8 cellular contexts compared by ENCODE assay signal in the genomic region with DNA sequence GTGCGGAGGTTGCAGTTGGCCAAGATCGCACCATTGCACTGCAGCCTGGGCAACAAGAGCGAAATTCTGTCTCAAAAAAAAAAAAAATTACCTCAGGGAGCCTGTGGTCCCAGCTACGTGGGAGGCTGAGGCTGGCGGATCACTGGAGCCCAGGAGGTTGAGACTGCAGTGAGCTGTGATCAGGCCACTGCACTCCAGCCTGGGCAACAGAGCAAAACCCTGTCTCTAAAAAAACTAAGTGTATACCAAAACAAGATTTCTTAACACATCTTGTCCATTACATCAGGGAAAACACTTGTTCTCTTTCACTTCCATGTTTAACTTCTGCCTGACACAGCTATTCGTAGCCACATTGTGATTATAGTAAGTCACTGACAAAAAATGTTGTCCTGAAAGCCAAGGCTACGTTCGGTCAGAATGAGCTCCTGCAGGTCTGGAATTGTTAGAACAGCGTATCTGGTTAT. TPM values are rescaled to one million over a fixed set of nuclear protein-coding genes. Genes with fewer than 3 reads are reported as not detected.
DNase-seq lines count a peak whose midpoint lies in the region; ATAC-seq and TF ChIP-seq lines count a peak whose summit lies in the region.

No MANE protein-coding gene starts in this region.

- peaks cover 6% of the 10 kb centered on the region for H3K36me3 Mint-ChIP-seq in activated naive CD4-positive, alpha-beta T cell treated with anti-CD3 and anti-CD28 coated beads for 36 hours (ENCODE audit: low read depth)
- H3K36me3 Mint-ChIP-seq in activated B cell treated with CpG ODN at 0.5 μM for 24 hours (ENCODE audit: low read depth) = peaks cover 20% of the 10 kb centered on the region

- H3K9me3 ChIP-seq in thoracic aorta = no peaks in the 10 kb centered on the region

- CTCF ChIA-PET in activated naive CD4-positive, alpha-beta T cell treated with anti-CD3 and anti-CD28 coated beads for 36 hours (lab: Charles Lee) = interaction anchor here (0.6 to 3.0 kb wide), 8 partner anchors 8 to 108 kb away, joined by 3 to 9 read pairs (median 4); no protein-coding TSS in a partner anchor
- CTCF ChIA-PET in activated B cell treated with CpG ODN at 0.5 μM for 24 hours (lab: Charles Lee) = interaction anchor here (1.2 to 9.7 kb wide), 2 partner anchors 10 to 28 kb away, joined by 7 to 70 read pairs; partner anchors contain the start of gene EPS8L2

- POLR2A ChIA-PET in activated B cell treated with CpG ODN at 0.5 μM for 24 hours (lab: Charles Lee) = interaction anchor here (0.5 to 6.1 kb wide), 17 partner anchors 9 to 165 kb away, joined by 3 to 95 read pairs (median 5); partner anchors contain the start of genes EPS8L2, IRF7, PHRF1 and RPLP2

- no peak for DNase-seq in activated naive CD4-positive, alpha-beta T cell treated with anti-CD3 and anti-CD28 coated beads for 36 hours
- no peak for DNase-seq in activated naive CD4-positive, alpha-beta T cell treated with anti-CD3 and anti-CD28 coated beads, Interleukin-2, amount 50 U/mL, for 16 hours
- DNase-seq in activated B cell treated with CpG ODN at 0.5 μM for 24 hours (no peak), iris pigment epithelial cell (ENCODE audit: low read depth) (peak; percentile 94), thoracic aorta (ENCODE audit: low spot score) (no peak), HPDE6-E6E7 (ENCODE audit: extremely low spot score) (no peak)

- peaks cover 8% of the 10 kb centered on the region for H3K36me3 ChIP-seq in thoracic aorta

- peak overlapping the region; percentile 83 for H3K4me3 Mint-ChIP-seq in activated naive CD4-positive, alpha-beta T cell treated with anti-CD3 and anti-CD28 coated beads for 36 hours
- peak overlapping the region; percentile 87 for H3K4me3 Mint-ChIP-seq in activated B cell treated with CpG ODN at 0.5 μM for 24 hours

- peaks cover 23 to 41% of the 10 kb centered on the region in 2 donors for H3K4me1 ChIP-seq in thoracic aorta (ENCODE audit: control insufficient read depth in 1 of 2, low read depth in 2 of 2)

- no peaks in the 10 kb centered on the region for H3K9me3 Mint-ChIP-seq in activated naive CD4-positive, alpha-beta T cell treated with anti-CD3 and anti-CD28 coated beads for 36 hours
- H3K9me3 Mint-ChIP-seq in activated B cell treated with CpG ODN at 0.5 μM for 24 hours = no peaks in the 10 kb centered on the region

- intact Hi-C loops in activated naive CD4-positive, alpha-beta T cell treated with anti-CD3 and anti-CD28 coated beads for 36 hours (cut with micrococcal nuclease) = loop anchor here (5.0 to 10.0 kb wide), 2 partner anchors 430 to 688 kb away; partner anchors contain the start of gene BRSK2
- intact Hi-C loops in activated B cell treated with CpG ODN at 0.5 μM for 24 hours (cut with micrococcal nuclease) = loop anchor here (1.0 to 10.0 kb wide), 2 partner anchors 24 to 688 kb away; partner anchors contain the start of gene BRSK2

- TF ChIP-seq CTCF in activated B cell treated with CpG ODN at 0.5 μM for 24 hours (IDR thresholded peaks at IDR 0.05) = no peak
- TF ChIP-seq CTCF in thoracic aorta (IDR thresholded peaks at IDR 0.05) = no peak

- peak; percentile 2 for ATAC-seq in activated B cell treated with CpG ODN at 0.5 μM for 24 hours (ENCODE audit: low read depth)
- peak; percentile 32 for ATAC-seq in thoracic aorta (ENCODE audit: insufficient number of reproducible peaks, low FRiP score, low read depth)
- no peak for ATAC-seq in GM18870 (IDR thresholded peaks at IDR 0.05; ENCODE audit: unreplicated experiment)
- ATAC-seq in HG03378 (IDR thresholded peaks at IDR 0.05; ENCODE audit: unreplicated experiment) = no peak

- H3K27ac ChIP-seq in thoracic aorta = peak overlapping the region; percentile 99

- peaks cover 40% of the 10 kb centered on the region for H3K4me1 Mint-ChIP-seq in activated naive CD4-positive, alpha-beta T cell treated with anti-CD3 and anti-CD28 coated beads for 36 hours (ENCODE audit: low read depth)
- H3K4me1 Mint-ChIP-seq in activated B cell treated with CpG ODN at 0.5 μM for 24 hours = peaks cover 42% of the 10 kb centered on the region

- H3K4me3 ChIP-seq in thoracic aorta = peak overlapping the region; percentile 97

- H3K27ac Mint-ChIP-seq in activated naive CD4-positive, alpha-beta T cell treated with anti-CD3 and anti-CD28 coated beads for 36 hours = peak overlapping the region; percentile 93
- peak overlapping the region; percentile 94 for H3K27ac Mint-ChIP-seq in activated B cell treated with CpG ODN at 0.5 μM for 24 hours

- H3K27me3 ChIP-seq in thoracic aorta (replicated peaks; ENCODE audit: insufficient read depth) = no peaks in the 10 kb centered on the region

- no peaks in the 10 kb centered on the region for H3K27me3 Mint-ChIP-seq in activated naive CD4-positive, alpha-beta T cell treated with anti-CD3 and anti-CD28 coated beads for 36 hours (ENCODE audit: low read depth)
- no peaks in the 10 kb centered on the region for H3K27me3 Mint-ChIP-seq in activated B cell treated with CpG ODN at 0.5 μM for 24 hours

RNA-seq across cellular contexts. Expression of gene TMEM80, which starts 1.4 kb away (rescaled TPM):
- 1 to 10 TPM; 5.6 to 6.0 TPM for total RNA-seq in activated naive CD4-positive, alpha-beta T cell treated with anti-CD3 and anti-CD28 coated beads for 36 hours
- total RNA-seq in activated B cell treated with CpG ODN at 0.5 μM for 24 hours (34.1 and 44.4 TPM in 2 replicates), thoracic aorta (10 to 100 TPM; 22.4 to 22.5 TPM)

RNA-seq across cellular contexts. Expression of gene DEAF1, which starts 2.0 kb away (rescaled TPM):
- 10 to 100 TPM; 57.5 to 67.9 TPM for total RNA-seq in activated naive CD4-positive, alpha-beta T cell treated with anti-CD3 and anti-CD28 coated beads for 36 hours
- total RNA-seq in activated B cell treated with CpG ODN at 0.5 μM for 24 hours = 36.1 and 39.8 TPM in 2 replicates
- total RNA-seq in thoracic aorta = 10 to 100 TPM; 22.1 to 67.0 TPM

RNA-seq across cellular contexts. Expression of gene EPS8L2, which starts 9.0 kb away (rescaled TPM):
- 1 to 10 TPM; 7.1 to 8.1 TPM for total RNA-seq in activated naive CD4-positive, alpha-beta T cell treated with anti-CD3 and anti-CD28 coated beads for 36 hours
- total RNA-seq in activated B cell treated with CpG ODN at 0.5 μM for 24 hours (5.6 and 5.9 TPM in 2 replicates), thoracic aorta (10 to 100 TPM; 39.6 to 75.9 TPM)

RNA-seq across cellular contexts. Expression of gene TALDO1, which starts 50.2 kb away (rescaled TPM):
- 100 to 1,000 TPM; 327 to 360 TPM for total RNA-seq in activated naive CD4-positive, alpha-beta T cell treated with anti-CD3 and anti-CD28 coated beads for 36 hours
- total RNA-seq in activated B cell treated with CpG ODN at 0.5 μM for 24 hours (194 and 244 TPM in 2 replicates), thoracic aorta (100 to 1,000 TPM; 132 to 232 TPM)

RNA-seq across cellular contexts. Expression of gene DRD4, which starts 60.0 kb away (rescaled TPM):
- 1 to 10 TPM; 1.0 to 1.2 TPM for total RNA-seq in activated naive CD4-positive, alpha-beta T cell treated with anti-CD3 and anti-CD28 coated beads for 36 hours
- 0.42 and 0.49 TPM in 2 replicates for total RNA-seq in activated B cell treated with CpG ODN at 0.5 μM for 24 hours
- under 1 TPM in 1 of 2 donors, not detected in 1; 0.27 TPM for total RNA-seq in thoracic aorta

Comparison
In these comparisons a context has a peak if more than half of its experiments do, and no peak if none do; other contexts are left out.
1. ATAC-seq: peak in activated B cell treated with CpG ODN at 0.5 μM for 24 hours (single experiment) and thoracic aorta (single experiment); none in GM18870 (single experiment) and HG03378 (single experiment).